27 cellular contexts compared by ENCODE assay signal in the genomic region with DNA sequence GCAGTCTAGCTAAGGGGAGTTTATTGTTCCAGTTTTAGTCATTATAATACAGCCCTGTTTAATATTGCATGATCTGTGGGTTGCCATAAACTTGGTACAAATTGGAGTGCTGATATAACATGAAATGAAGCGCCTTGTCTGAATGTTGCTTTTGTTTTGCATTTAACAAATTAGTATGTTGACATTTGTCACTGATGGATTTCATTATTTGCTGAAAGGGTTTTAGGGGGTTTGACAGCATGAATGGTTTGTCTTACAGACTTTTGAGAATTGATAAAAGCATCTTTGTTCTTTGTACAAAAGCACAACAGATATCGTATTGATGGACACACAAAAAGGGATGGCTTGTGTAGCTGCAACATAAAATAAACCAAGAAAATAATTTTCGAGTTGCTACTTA.
DNase-seq lines count a peak whose midpoint lies in the region; ATAC-seq, FAIRE-seq and TF ChIP-seq lines count a peak whose summit lies in the region.
"Had no signal": no experiment of that assay in that cellular context is flagged by ENCODE, and none has a peak within 500 bp of the region (broad histone marks: within the 10 kb centered on the region; RNA-seq: fewer than 3 reads in every experiment).

No MANE protein-coding gene starts in this region.

- H3K4me3 Mint-ChIP-seq in endothelial cell (ENCODE audit: unreplicated experiment), result no peak overlapping the region
- H3K4me3 Mint-ChIP-seq: activated naive CD8-positive, alpha-beta T cell treated with anti-CD3 and anti-CD28 coated beads for 36 hours; GM23338; neural progenitor cell; WTC11 had no signal

- BruUV-seq in Panc1 (replicated peaks; lab: Mats Ljungman, UMichigan), result no TSS peak

- in situ Hi-C loops in Panc1 (cut with HindIII; ENCODE audit: low pct_unique_long_range_greater_than_20kb, low sequenced_read_pairs), result no loop called here

- H3K36me3 ChIP-seq in ACC112 (ENCODE audit: insufficient read depth, low read length) (no peaks in the 10 kb centered on the region), Panc1 (ENCODE audit: control insufficient read depth, insufficient read depth, low read length) (no peaks in the 10 kb centered on the region), esophagus muscularis mucosa (no peaks in the 10 kb centered on the region)
- H3K36me3 ChIP-seq: heart left ventricle, neural progenitor cell had no signal

- DNase-seq in Panc1 (ENCODE audit: low read depth, low spot score) (no peak), globus pallidus (ENCODE audit: low spot score) (peak; percentile 95), pons (ENCODE audit: low spot score) (peak; percentile 98), endothelial cell (ENCODE audit: low spot score) (no peak), GM12891 (ENCODE audit: insufficient read length, low spot score) (no peak), esophagus muscularis mucosa (ENCODE audit: extremely low spot score) (no peak), cerebellar cortex (ENCODE audit: low spot score) (no peak)
- DNase-seq: activated CD4-positive, alpha-beta T cell treated with anti-CD3 and anti-CD28 coated beads, Interleukin-2, amount 50 U/mL, for 4 hours; activated CD8-positive, alpha-beta memory T cell treated with anti-CD3 and anti-CD28 coated beads, Interleukin-2, amount 50 U/mL, for 4 hours; activated naive CD8-positive, alpha-beta T cell treated with anti-CD3 and anti-CD28 coated beads for 36 hours; C1 segment of cervical spinal cord; Calu3; cortex of kidney; heart left ventricle; NCI-H2081 treated with DMSO at 0.1 percent for 48 hours; NCI-H510A treated with DMSO at 0.1 percent for 48 hours; psoas muscle; stimulated activated CD4-positive, alpha-beta T cell treated with anti-CD3 and anti-CD28 coated beads, Interleukin-4, amount 100 ng/mL, for 1 hour; stimulated activated naive CD4-positive, alpha-beta T cell treated with Interleukin-2 at 50 U/mL for 16 hours; T1000; trophoblast cell had no signal

- peaks cover 8% of the 10 kb centered on the region for H3K4me1 Mint-ChIP-seq in endothelial cell (ENCODE audit: unreplicated experiment)

- CTCF ChIA-PET in Panc1 (lab: Charles Lee), result no interaction called here

- H3K9me3 ChIP-seq in Panc1 (ENCODE audit: control insufficient read depth, insufficient read depth, low read depth, low read length) (no peaks in the 10 kb centered on the region), esophagus muscularis mucosa (no peaks in the 10 kb centered on the region)
- H3K9me3 ChIP-seq: heart left ventricle, psoas muscle had no signal

- no peak for FAIRE-seq in GM12891 (lab: Jason Lieb, UNC)

- H3K27me3 ChIP-seq in ACC112 (ENCODE audit: insufficient read depth, low read length) (no peaks in the 10 kb centered on the region), Panc1 (ENCODE audit: control insufficient read depth, insufficient read depth, low read length) (no peaks in the 10 kb centered on the region), esophagus muscularis mucosa (no peaks in the 10 kb centered on the region)
- H3K27me3 ChIP-seq: heart left ventricle, neural progenitor cell had no signal

- no peak overlapping the region for H3K27ac Mint-ChIP-seq in endothelial cell (ENCODE audit: unreplicated experiment)
- H3K27ac Mint-ChIP-seq: activated naive CD8-positive, alpha-beta T cell treated with anti-CD3 and anti-CD28 coated beads for 36 hours; activated T-helper 2 cell treated with anti-CD3 and anti-CD28 coated beads, Interferon-gamma antibody, Interleukin-2, Interleukin-4, amounts not matched to agents 10 μg/mL and 5 μg/mL and 100 μg/mL, durations not matched to agents 14 hours and 24 hours and 36 hours; GM23338; neural progenitor cell; WTC11 had no signal

- TF ChIP-seq EP300 in esophagus muscularis mucosa (IDR thresholded peaks at IDR 0.05), result no peak

- H3K27ac ChIP-seq in ACC112 (ENCODE audit: low read depth, low read length) (peak overlapping the region; percentile 81), Panc1 (ENCODE audit: low read length) (peak overlapping the region; percentile 34; the same call in 1 of the 2 replicates), esophagus muscularis mucosa (replicated peaks in 1 of 4) (no peak overlapping the region)
- H3K27ac ChIP-seq: heart left ventricle, HL-60, neural progenitor cell, psoas muscle had no signal

- H3K36me3 Mint-ChIP-seq in endothelial cell (ENCODE audit: low read depth, unreplicated experiment), result no peaks in the 10 kb centered on the region
- H3K36me3 Mint-ChIP-seq: neural progenitor cell, WTC11 had no signal

- peaks cover 68% of the 10 kb centered on the region for H3K4me1 ChIP-seq in ACC112 (ENCODE audit: control insufficient read depth, insufficient read depth, low read length, unreplicated experiment)
- peaks cover 33% of the 10 kb centered on the region for H3K4me1 ChIP-seq in Panc1 (ENCODE audit: control insufficient read depth, insufficient read depth, low read length)
- H3K4me1 ChIP-seq in esophagus muscularis mucosa, result peaks cover 35 to 72% (median 54%) of the 10 kb centered on the region in 4 donors

- POLR2A ChIA-PET in Panc1 (lab: Charles Lee), result no interaction called here

- intact Hi-C loops in Panc1 (cut with micrococcal nuclease; ENCODE audit: unreplicated experiment), result no loop called here
- intact Hi-C loops in esophagus muscularis mucosa (cut with DNase I), result no loop called here

- no peak for TF ChIP-seq POLR2A in GM12891 (IDR thresholded peaks at IDR 0.05; ENCODE audit: low read depth, low read length)
- no peak for TF ChIP-seq POLR2A in esophagus muscularis mucosa (IDR thresholded peaks at IDR 0.05; ENCODE audit: low read depth)

- no peak overlapping the region for H2AFZ ChIP-seq in ACC112 (ENCODE audit: low read length, unreplicated experiment)
- H2AFZ ChIP-seq: GM23338, neural progenitor cell had no signal

- peaks cover 3% of the 10 kb centered on the region for H3K79me2 ChIP-seq in ACC112 (ENCODE audit: control insufficient read depth, insufficient read depth, low read length, unreplicated experiment)

- WGBS in esophagus muscularis mucosa, result 92% methylated on average over 3 of the region's 3 CpGs

- H3K27me3 Mint-ChIP-seq in endothelial cell (ENCODE audit: unreplicated experiment), result peaks cover 2% of the 10 kb centered on the region
- H3K27me3 Mint-ChIP-seq: activated naive CD8-positive, alpha-beta T cell treated with anti-CD3 and anti-CD28 coated beads for 36 hours had no signal

- H3K4me3 ChIP-seq in ACC112 (ENCODE audit: low read depth, low read length) (peak overlapping the region; percentile 58), Panc1 (ENCODE audit: low read depth in 2 of 2, low read length in 2 of 2) (no peak overlapping the region), esophagus muscularis mucosa (no peak overlapping the region)
- H3K4me3 ChIP-seq: GM23338, heart left ventricle, neural progenitor cell, psoas muscle had no signal

- TF ChIP-seq CTCF in Panc1 (IDR thresholded peaks at IDR 0.05) (no peak), endothelial cell (IDR thresholded peaks at IDR 0.05; ENCODE audit: unreplicated experiment) (no peak), esophagus muscularis mucosa (IDR thresholded peaks at IDR 0.05) (no peak)

- ATAC-seq in Panc1, result no peak
- ATAC-seq: GM23338, heart left ventricle, psoas muscle, WTC11 had no signal

- no peaks in the 10 kb centered on the region for H3K9me3 Mint-ChIP-seq in endothelial cell (ENCODE audit: unreplicated experiment)
- H3K9me3 Mint-ChIP-seq: activated naive CD8-positive, alpha-beta T cell treated with anti-CD3 and anti-CD28 coated beads for 36 hours; activated T-helper 2 cell treated with anti-CD3 and anti-CD28 coated beads, Interferon-gamma antibody, Interleukin-2, Interleukin-4, amounts not matched to agents 10 μg/mL and 5 μg/mL and 100 μg/mL, durations not matched to agents 14 hours and 24 hours and 36 hours; GM23338; neural progenitor cell; WTC11 had no signal

TF ChIP-seq in GM12891, 5 proteins besides CTCF, POLR2A, EP300 and RAD21:
- no peak for TF ChIP-seq PAX5 (IDR thresholded peaks at IDR 0.05; ENCODE audit: insufficient read depth, low read length, severe bottlenecking)
- TF ChIP-seq TAF1 (IDR thresholded peaks at IDR 0.05; ENCODE audit: low read depth, low read length), result no peak

Comparison
In these comparisons a context has a peak if more than half of its experiments do, and no peak if none do; other contexts are left out.
1. H3K27ac ChIP-seq: peak in ACC112 (single experiment) and Panc1 (single experiment); none in esophagus muscularis mucosa (0 of 4).
2. DNase-seq: peak in globus pallidus (single experiment) and pons (single experiment); none in Panc1 (single experiment), endothelial cell (single experiment), GM12891 (single experiment), esophagus muscularis mucosa (single experiment) and cerebellar cortex (single experiment).